Comparison of ENCODE assay signal across 1 cellular context in genomic region chr6:26087284-26088115, GRCh38.
TF ChIP-seq lines count a peak whose summit lies in the region.

TSS of gene HFE (plus strand) at chr6:26087429. CDS start at chr6:26087441, 12 bp downstream.

TF ChIP-seq in WTC11, 78 proteins besides CTCF, POLR2A, EP300 and RAD21 (continued from another document):
- TF ChIP-seq ATF2 (CRISPR knock-in tag; IDR thresholded peaks at IDR 0.05; ENCODE audit: borderline replicate concordance, low read depth) (no peak), PREB (CRISPR knock-in tag; IDR thresholded peaks at IDR 0.05; ENCODE audit: borderline replicate concordance) (no peak), SMAD3 (CRISPR knock-in tag; IDR thresholded peaks at IDR 0.05; ENCODE audit: borderline replicate concordance) (no peak), NR2C2 (CRISPR knock-in tag; IDR thresholded peaks at IDR 0.05) (no peak)
